ENCODE assay signal across 14 cellular contexts in the genomic region with DNA sequence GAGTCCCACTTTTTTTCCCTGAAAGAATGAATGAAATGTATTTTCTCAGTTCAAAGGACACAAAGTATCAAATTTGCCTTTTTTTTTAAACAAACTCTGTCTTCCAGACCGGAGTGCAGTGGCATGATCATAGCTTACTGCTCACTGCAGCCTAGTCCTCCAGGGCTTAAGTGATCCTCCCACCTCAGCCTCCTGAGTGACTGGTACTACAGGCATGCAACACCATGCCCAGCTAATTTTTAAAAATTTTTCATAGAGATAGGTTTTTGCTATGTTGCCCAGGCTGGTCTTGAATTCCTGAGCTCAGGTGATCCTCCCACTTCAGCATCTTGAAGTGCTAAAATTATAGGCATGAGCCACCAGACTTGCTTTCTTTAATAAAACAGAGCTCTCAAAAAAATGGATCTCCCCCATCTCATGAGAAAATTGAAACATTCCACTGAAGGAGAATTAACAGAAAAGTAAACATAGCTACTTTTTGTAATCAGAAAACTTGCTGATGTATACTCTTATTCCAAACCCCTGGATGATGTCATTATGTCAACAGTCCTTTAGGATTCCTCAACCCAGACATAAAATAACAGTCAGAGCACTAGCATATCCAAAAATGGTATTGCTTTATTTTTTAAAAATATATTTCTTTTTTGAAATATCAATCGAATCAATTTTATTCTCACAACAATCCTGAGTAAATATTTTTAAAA. TPM values are rescaled to one million over a fixed set of nuclear protein-coding genes. Genes with fewer than 3 reads are reported as not detected.
DNase-seq lines count a peak whose midpoint lies in the region; ATAC-seq, FAIRE-seq and TF ChIP-seq lines count a peak whose summit lies in the region.
"Had no signal": no experiment of that assay in that cellular context is flagged by ENCODE, and none has a peak within 500 bp of the region (broad histone marks: within the 10 kb centered on the region; RNA-seq: fewer than 3 reads in every experiment).

No MANE protein-coding gene starts in this region.

- H3K36me3 ChIP-seq in testis (ENCODE audit: low read depth, missing control alignments): no peaks in the 10 kb centered on the region
- H3K36me3 ChIP-seq: sigmoid colon had no signal

- intact Hi-C loops in testis (cut with DNase I; ENCODE audit: low total_unique reads): no loop called here

- H3K27me3 ChIP-seq in testis: no peaks in the 10 kb centered on the region
- H3K27me3 ChIP-seq: sigmoid colon had no signal

- peaks cover 3% of the 10 kb centered on the region for H3K4me1 ChIP-seq in testis

- DNase-seq in HFF-Myc (ENCODE audit: extremely low read depth, low read depth): no peak
- DNase-seq in fibroblast of peridontal ligament (ENCODE audit: extremely low read depth): peak; percentile 80
- peak; percentile 70 for DNase-seq in testis
- DNase-seq in activated T-cell treated with anti-CD3 and anti-CD28 coated beads, Interleukin-2, amount 50 U/mL, for 1 hour: no peak
- no peak for DNase-seq in stimulated activated CD4-positive, alpha-beta T cell treated with anti-CD3 and anti-CD28 coated beads, Interleukin-15, amount 100 ng/mL, for 24 hours
- DNase-seq: activated CD4-positive, alpha-beta T cell treated with anti-CD3 and anti-CD28 coated beads for 4 hours; naive B cell; NCI-H2029 treated with DMSO at 0.1 percent for 48 hours; NK-92 treated with Interleukin-12 subunit alpha and Interleukin-12 subunit beta, amount 100 ng/mL, for 24 hours; sigmoid colon had no signal

- WGBS in testis, 2 donors: 70 to 77% methylated on average over 2 of the region's 2 CpGs

- peak; percentile 77 for FAIRE-seq in TTC549 (lab: Jason Lieb, UNC)
- FAIRE-seq: GM12878 had no signal

- TF ChIP-seq POLR2A in testis (IDR thresholded peaks at IDR 0.05): no peak

- no peak overlapping the region for H3K27ac ChIP-seq in testis

- no peak for TF ChIP-seq CTCF in HFF-Myc (IDR thresholded peaks at IDR 0.05; ENCODE audit: low read depth, low read length, missing control alignments)
- TF ChIP-seq CTCF in testis (IDR thresholded peaks at IDR 0.05): no peak

- no peaks in the 10 kb centered on the region for H3K9me3 ChIP-seq in testis
- H3K9me3 ChIP-seq: sigmoid colon had no signal

- no peak for ATAC-seq in HG03135 (IDR thresholded peaks at IDR 0.05; ENCODE audit: unreplicated experiment)
- ATAC-seq in GM18909 (IDR thresholded peaks at IDR 0.05; ENCODE audit: poor library complexity, unreplicated experiment): no peak
- ATAC-seq: GM12878 had no signal

- H3K4me3 ChIP-seq in HFF-Myc (replicated peaks; ENCODE audit: low read depth, low read length) (peak overlapping the region; percentile 50), testis (no peak overlapping the region)
- H3K4me3 ChIP-seq: GM12878, sigmoid colon had no signal

RNA-seq across cellular contexts. Expression of a gene that starts 12.3 kb away (rescaled TPM):
- total RNA-seq in testis: 10 to 100 TPM in 1 of 2 donors, 1 to 10 TPM in 1; 9.7 to 12.1 TPM
- 6.9 TPM for polyA plus RNA-seq in testis (ENCODE audit: insufficient read depth, low read depth, low replicate concordance)

RNA-seq across cellular contexts. Expression of a gene that starts 14.2 kb away (rescaled TPM):
- total RNA-seq in testis: 1,000 to 10,000 TPM in 1 of 2 donors, 100 to 1,000 TPM in 1; 758 to 1,483 TPM
- polyA plus RNA-seq in testis (ENCODE audit: insufficient read depth, low read depth, low replicate concordance): 938 TPM

Comparison
In these comparisons a context has a peak if more than half of its experiments do, and no peak if none do; other contexts are left out.
1. DNase-seq: peak in fibroblast of peridontal ligament (single experiment) and testis (single experiment); none in HFF-Myc (single experiment), activated T-cell treated with anti-CD3 and anti-CD28 coated beads, Interleukin-2, amount 50 U/mL, for 1 hour (single experiment) and stimulated activated CD4-positive, alpha-beta T cell treated with anti-CD3 and anti-CD28 coated beads, Interleukin-15, amount 100 ng/mL, for 24 hours (single experiment).